In the genomic region with DNA sequence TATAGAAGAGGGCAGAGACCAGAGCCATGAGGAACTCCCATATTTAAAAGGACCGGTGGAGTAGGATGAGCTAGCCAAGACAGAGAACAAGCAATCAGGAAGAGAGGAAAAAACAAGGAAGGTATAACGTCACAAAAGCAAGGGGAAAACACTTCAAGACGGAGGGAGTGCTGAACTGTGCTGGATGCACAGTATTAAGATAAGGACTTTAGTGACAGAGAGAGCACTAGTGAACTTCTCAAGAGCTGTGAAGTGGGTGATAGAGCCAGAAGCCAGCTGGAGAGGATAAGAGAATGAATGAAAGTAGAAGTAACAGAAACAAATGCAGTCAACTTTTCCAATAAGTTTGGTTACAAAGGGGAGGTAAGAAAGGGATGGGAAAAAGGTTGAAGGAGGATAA, we compare ENCODE assay signal across 1 cellular context. TPM values are rescaled to one million over a fixed set of nuclear protein-coding genes. Genes with fewer than 3 reads are reported as not detected.
"Had no signal": no experiment of that assay in that cellular context is flagged by ENCODE, and none has a peak within 500 bp of the region (broad histone marks: within the 10 kb centered on the region; RNA-seq: fewer than 3 reads in every experiment).

No MANE protein-coding gene starts in this region.

RNA-seq across cellular contexts. Expression of gene GKAP1, which starts 58.0 kb away (rescaled TPM):
- total RNA-seq: smooth muscle cell had no signal
